Comparison of ENCODE assay signal across 25 cellular contexts in genomic region chr15:101539492-101539891, GRCh38. TPM values are rescaled to one million over a fixed set of nuclear protein-coding genes. Genes with fewer than 3 reads are reported as not detected.
DNase-seq lines count a peak whose midpoint lies in the region; ATAC-seq and TF ChIP-seq lines count a peak whose summit lies in the region.
"Had no signal": no experiment of that assay in that cellular context is flagged by ENCODE, and none has a peak within 500 bp of the region (broad histone marks: within the 10 kb centered on the region; RNA-seq: fewer than 3 reads in every experiment).

No MANE protein-coding gene starts in this region.

- H3K27me3 ChIP-seq in gastrocnemius medialis: peaks cover 2 to 15% (median 11%) of the 10 kb centered on the region in 3 donors
- H3K27me3 ChIP-seq: MG63 had no signal

- no peak for TF ChIP-seq POLR2A in gastrocnemius medialis (IDR thresholded peaks at IDR 0.05)

- no peak overlapping the region for H3K4me3 ChIP-seq in coronary artery
- H3K4me3 ChIP-seq in gastrocnemius medialis: no peak overlapping the region
- H3K4me3 ChIP-seq: GM23248, HAP-1, MG63 had no signal

- no peak overlapping the region for H3K27ac ChIP-seq in coronary artery
- H3K27ac ChIP-seq in gastrocnemius medialis: no peak overlapping the region
- H3K27ac ChIP-seq: 22Rv1, C4-2B, GM23248 had no signal

- intact Hi-C loops in gastrocnemius medialis (cut with DNase I; ENCODE audit: low total_unique reads): no loop called here

- in situ Hi-C loops in gastrocnemius medialis (cut with MboI; ENCODE audit: low sequenced_read_pairs in 4 of 4): no loop called here

- no peaks in the 10 kb centered on the region for H3K9me3 ChIP-seq in gastrocnemius medialis
- H3K9me3 ChIP-seq: Caco-2, HAP-1, MG63 had no signal

- TF ChIP-seq CTCF in coronary artery (IDR thresholded peaks at IDR 0.05) (no peak), gastrocnemius medialis (IDR thresholded peaks at IDR 0.05 in 4 of 5, conservative IDR thresholded peaks at IDR 0.05 in 1 of 5) (no peak)

- no peak for ATAC-seq in gastrocnemius medialis
- ATAC-seq: CD8-positive, alpha-beta T cell; PC-3 had no signal

- no peaks in the 10 kb centered on the region for H3K36me3 ChIP-seq in gastrocnemius medialis
- H3K36me3 ChIP-seq: HAP-1, MG63 had no signal

- no peaks in the 10 kb centered on the region for H3K4me1 ChIP-seq in gastrocnemius medialis
- H3K4me1 ChIP-seq: Caco-2, HAP-1 had no signal

- DNase-seq in activated CD8-positive, alpha-beta memory T cell treated with anti-CD3 and anti-CD28 coated beads for 24 hours: peak; percentile 32
- DNase-seq in activated CD8-positive, alpha-beta memory T cell treated with anti-CD3 and anti-CD28 coated beads, Interleukin-2, amount 50 U/mL, for 4 hours: no peak
- DNase-seq in coronary artery (ENCODE audit: low spot score) (peak; percentile 21), mesenteric fat pad (ENCODE audit: low spot score) (peak; percentile 73), NOMO-1 treated with DMSO at 0.1 percent for 48 hours (lab: John Stamatoyannopoulos, UW; ENCODE audit: unreplicated experiment) (no peak), germinal center (ENCODE audit: low spot score) (no peak), gastrocnemius medialis (no peak)
- DNase-seq: Caco-2, DMS 273 treated with DMSO at 0.1 percent for 48 hours, DMS79, EL, GDM1, GM23248, HFFc6, KG1, MG63, NCI-H2029, NCI-H446, NCI-H524 treated with DMSO at 0.1 percent for 48 hours, NCI-H774, PC-3 had no signal

RNA-seq across cellular contexts. Expression of gene PCSK6, which starts 50.0 kb away (rescaled TPM):
- total RNA-seq in mesenteric fat pad (16.9 TPM), gastrocnemius medialis (10 to 100 TPM; 12.8 to 46.0 (median 23.6) TPM)
- total RNA-seq: GM23248, HFFc6 had no signal

Comparison
In these comparisons a context has a peak if more than half of its experiments do, and no peak if none do; other contexts are left out.
1. DNase-seq: peak in activated CD8-positive, alpha-beta memory T cell treated with anti-CD3 and anti-CD28 coated beads for 24 hours (single experiment), coronary artery (single experiment) and mesenteric fat pad (single experiment); none in activated CD8-positive, alpha-beta memory T cell treated with anti-CD3 and anti-CD28 coated beads, Interleukin-2, amount 50 U/mL, for 4 hours (single experiment), NOMO-1 treated with DMSO at 0.1 percent for 48 hours (single experiment), germinal center (single experiment) and gastrocnemius medialis (0 of 2).